In the genomic region with DNA sequence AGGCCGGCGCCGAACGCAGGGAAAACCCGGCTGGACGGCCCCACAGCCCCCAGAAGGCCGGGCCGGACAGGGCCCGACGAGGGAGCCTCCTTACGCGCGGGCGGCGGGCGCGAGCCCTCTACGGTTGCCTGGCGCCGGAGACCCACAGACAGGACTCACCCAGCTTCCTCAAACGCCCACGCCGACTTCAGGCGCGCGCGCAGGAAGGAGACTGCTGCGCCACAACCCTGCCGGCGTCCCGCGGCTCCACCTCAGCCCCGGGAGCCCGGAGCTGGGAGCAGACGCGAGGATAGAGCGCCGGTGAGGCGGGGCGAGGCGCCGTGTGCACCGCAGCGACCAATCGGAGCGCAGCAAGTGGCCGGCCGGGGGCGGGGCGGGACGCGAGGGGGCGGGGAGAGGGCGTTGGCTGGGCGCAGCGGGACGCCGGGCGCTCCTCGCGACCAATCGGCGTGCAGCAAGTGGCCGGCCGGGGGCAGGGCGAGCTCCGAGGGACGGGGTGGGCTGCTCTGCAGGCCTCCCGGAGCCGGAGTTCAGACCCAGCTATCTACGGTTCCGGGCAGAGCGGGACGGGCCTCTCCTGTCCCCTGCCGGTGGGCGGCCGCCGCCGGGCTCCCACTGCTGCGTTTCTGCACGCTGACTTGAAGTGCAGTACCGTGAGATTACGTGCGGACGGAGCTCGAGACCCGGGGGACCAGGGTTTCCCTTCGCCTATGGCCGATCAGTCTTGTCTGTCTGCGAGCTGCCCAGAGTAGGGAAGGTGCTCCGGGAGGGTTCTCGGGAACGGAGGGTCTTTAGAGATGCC, we compare ENCODE assay signal across 8 cellular contexts. TPM values are rescaled to one million over a fixed set of nuclear protein-coding genes. Genes with fewer than 3 reads are reported as not detected.
DNase-seq lines count a peak whose midpoint lies in the region; ATAC-seq and TF ChIP-seq lines count a peak whose summit lies in the region.

A gene (minus strand): TSS at position 296 of the 802 bp plus-strand sequence. CDS start 11,089 bp downstream, outside the sequence.

- TF ChIP-seq CTCF in GM13976 (IDR thresholded peaks at IDR 0.05; ENCODE audit: borderline replicate concordance, control extremely low read depth, extremely low read depth, insufficient read depth, missing control alignments) (peak; percentile 16), prostate gland (IDR thresholded peaks at IDR 0.05) (peak; percentile 23 to 70 (median 54))

- H3K27me3 ChIP-seq in prostate gland (replicated peaks; ENCODE audit: insufficient read depth), result no peaks in the 10 kb centered on the region

- peak; percentile 87 for ATAC-seq in HG02870 (IDR thresholded peaks at IDR 0.05; ENCODE audit: unreplicated experiment)
- ATAC-seq in left cardiac atrium, result peak; percentile 97 to 98

- H3K36me3 ChIP-seq in prostate gland, result no peaks in the 10 kb centered on the region
- H3K36me3 ChIP-seq in urinary bladder (ENCODE audit: insufficient read depth), result no peaks in the 10 kb centered on the region

- intact Hi-C loops in left cardiac atrium (cut with DNase I) (loop anchor here in 1 of 2 donors (5.0 kb wide), 1 partner anchor 62 kb away; a partner anchor contains a TSS), prostate gland (cut with DNase I) (loop anchor here (2.0 kb wide), 1 partner anchor 63 kb away; a partner anchor contains a TSS)

- peak within 1 kb of the TSS; percentile 84 to 94 for H3K4me3 ChIP-seq in prostate gland
- H3K4me3 ChIP-seq in urinary bladder (ENCODE audit: low read depth, low read length), result peak within 1 kb of the TSS; percentile 78

- DNase-seq in GM13976 (ENCODE audit: low spot score) (peak; percentile 98), NCI-H146 (lab: John Stamatoyannopoulos, UW) (peak; percentile 87), T-helper 1 cell (peak; percentile 93 to 96 (median 94)), amniotic epithelial cell (ENCODE audit: low read depth) (peak; percentile 93), left cardiac atrium (peak; percentile 96), prostate gland (ENCODE audit: low spot score) (peak; percentile 96)

- H3K4me1 ChIP-seq in prostate gland (replicated peaks) (peaks cover 4% of the 10 kb centered on the region), urinary bladder (ENCODE audit: insufficient read depth) (no peaks in the 10 kb centered on the region)

- WGBS in prostate gland, result under 1% methylated on average over 83 of the region's 93 CpGs
- WGBS in urinary bladder, result under 1% methylated on average over 93 of the region's 93 CpGs

- H3K27ac ChIP-seq in prostate gland (peak within 1 kb of the TSS; percentile 84 to 94), urinary bladder (ENCODE audit: low read depth) (peak within 1 kb of the TSS; percentile 88)

- in situ Hi-C loops in GM13976 (cut with MboI; ENCODE audit: low sequenced_read_pairs, unreplicated experiment), result no loop called here

- TF ChIP-seq POLR2A in prostate gland (IDR thresholded peaks at IDR 0.05), result peak; percentile 93

- no peaks in the 10 kb centered on the region for H3K9me3 ChIP-seq in prostate gland

RNA-seq across cellular contexts. Expression of the gene that starts here (rescaled TPM):
- total RNA-seq in left cardiac atrium (10 to 100 TPM; 33.1 to 39.7 TPM), prostate gland (10 to 100 TPM; 65.9 to 67.4 TPM), urinary bladder (80.7 TPM)
- polyA plus RNA-seq in urinary bladder, result 66.7 TPM

Comparison
In these comparisons a context has a peak if more than half of its experiments do, and no peak if none do; other contexts are left out.
1. Peak in every context shown above with its lines: DNase-seq, ATAC-seq, H3K4me3 ChIP-seq and H3K27ac ChIP-seq.